36 cellular contexts compared by ENCODE assay signal in the genomic region with DNA sequence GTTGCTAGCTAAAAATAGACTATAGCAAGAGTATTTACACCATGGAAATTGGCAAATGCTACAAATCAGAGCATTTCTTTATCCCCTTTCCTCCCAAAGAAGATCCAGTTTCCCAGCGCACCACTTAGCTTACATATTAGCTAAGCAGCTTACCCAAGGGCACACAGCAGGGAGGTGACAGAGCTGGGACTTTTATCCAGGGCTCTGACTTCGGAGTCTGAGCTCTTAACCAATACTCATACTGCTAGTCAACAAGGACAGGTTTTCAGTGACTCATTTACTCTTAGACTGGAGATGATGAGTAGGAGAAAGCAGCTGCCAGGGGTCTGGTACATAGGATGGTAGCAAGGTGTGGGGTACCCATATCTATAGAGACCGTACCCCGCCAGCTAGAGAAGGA.
"Had no signal": no experiment of that assay in that cellular context is flagged by ENCODE, and none has a peak within 500 bp of the region (broad histone marks: within the 10 kb centered on the region; RNA-seq: fewer than 3 reads in every experiment).

No MANE protein-coding gene starts in this region.

- H3K4me1 Mint-ChIP-seq: activated CD4-positive, alpha-beta T cell treated with anti-CD3 and anti-CD28 coated beads for 36 hours; activated CD4-positive, alpha-beta T cell treated with anti-CD3 and anti-CD28 coated beads, Interleukin-2, amount 10 ng/mL, durations not matched to agents 7 days and 5 days; activated naive CD8-positive, alpha-beta T cell treated with anti-CD3 and anti-CD28 coated beads for 36 hours; activated T-helper 17 cell treated with anti-CD3 and anti-CD28 coated beads, Interleukin-2, amount 50 U/mL, for 72 hours had no signal

- H3K36me3 ChIP-seq: adrenal gland, brain microvascular endothelial cell, breast epithelium had no signal

- H3K27ac ChIP-seq: adrenal gland, body of pancreas, brain microvascular endothelial cell, breast epithelium, VCaP had no signal

- H3K36me3 Mint-ChIP-seq: activated CD4-positive, alpha-beta memory T cell treated with anti-CD3 and anti-CD28 coated beads for 36 hours; activated naive CD4-positive, alpha-beta T cell treated with anti-CD3 and anti-CD28 coated beads, Interleukin-2, amount 50 U/mL, for 72 hours; activated naive CD8-positive, alpha-beta T cell treated with anti-CD3 and anti-CD28 coated beads for 36 hours had no signal

- H3K9me3 Mint-ChIP-seq: activated CD4-positive, alpha-beta memory T cell treated with anti-CD3 and anti-CD28 coated beads for 36 hours; activated CD4-positive, alpha-beta T cell treated with anti-CD3 and anti-CD28 coated beads, Interleukin-2, amount 10 ng/mL, durations not matched to agents 7 days and 5 days; activated CD8-positive, alpha-beta T cell treated with anti-CD3 and anti-CD28 coated beads for 36 hours; activated naive CD4-positive, alpha-beta T cell treated with anti-CD3 and anti-CD28 coated beads for 36 hours; activated naive CD4-positive, alpha-beta T cell treated with anti-CD3 and anti-CD28 coated beads, Interleukin-2, amount 50 U/mL, for 72 hours; activated naive CD8-positive, alpha-beta T cell treated with anti-CD3 and anti-CD28 coated beads for 36 hours; activated T-cell treated with anti-CD3 and anti-CD28 coated beads, Interleukin-2, amount 50 U/mL, for 4 hours; activated T-helper 1 cell treated with anti-CD3 and anti-CD28 coated beads, Interleukin-12 subunit alpha, Interleukin-12 subunit beta, Interleukin-2, Interleukin-4 antibody, amounts not matched to agents 30 ng/mL and 10 ng/mL and 1 ng/mL, durations not matched to agents 14 hours and 24 hours and 36 hours; activated T-helper 17 cell treated with anti-CD3 and anti-CD28 coated beads, Interleukin-2, amount 50 U/mL, for 72 hours; T-helper 1 cell treated with Interleukin-12 subunit alpha and Interleukin-12 subunit beta and Interleukin-4 antibody, amounts not matched to agents 30 μg/mL and 1 μg/mL, for 36 hours; T-helper 2 cell treated with Interferon-gamma antibody and Interleukin-4, amounts not matched to agents 5 μg/mL and 100 μg/mL, for 36 hours had no signal

- H3K27ac Mint-ChIP-seq: activated CD4-positive, alpha-beta memory T cell treated with anti-CD3 and anti-CD28 coated beads for 36 hours; activated CD4-positive, alpha-beta T cell treated with anti-CD3 and anti-CD28 coated beads for 36 hours; activated CD4-positive, alpha-beta T cell treated with anti-CD3 and anti-CD28 coated beads, Interleukin-2, amount 10 ng/mL, durations not matched to agents 7 days and 5 days; activated CD8-positive, alpha-beta T cell treated with anti-CD3 and anti-CD28 coated beads for 36 hours; activated naive CD4-positive, alpha-beta T cell treated with anti-CD3 and anti-CD28 coated beads for 36 hours; activated naive CD4-positive, alpha-beta T cell treated with anti-CD3 and anti-CD28 coated beads, Interleukin-2, amount 50 U/mL, for 72 hours; activated naive CD8-positive, alpha-beta T cell treated with anti-CD3 and anti-CD28 coated beads for 36 hours; activated T-cell treated with anti-CD3 and anti-CD28 coated beads, Interleukin-2, amount 50 U/mL, for 72 hours; activated T-helper 1 cell treated with anti-CD3 and anti-CD28 coated beads, Interleukin-12 subunit alpha, Interleukin-12 subunit beta, Interleukin-2, Interleukin-4 antibody, amounts not matched to agents 30 ng/mL and 10 ng/mL and 1 ng/mL, durations not matched to agents 14 hours and 24 hours and 36 hours; activated T-helper 17 cell treated with anti-CD3 and anti-CD28 coated beads, Interleukin-2, amount 50 U/mL, for 72 hours; T-helper 1 cell treated with Interleukin-12 subunit alpha and Interleukin-12 subunit beta and Interleukin-4 antibody, amounts not matched to agents 30 μg/mL and 1 μg/mL, for 36 hours; T-helper 2 cell treated with Interferon-gamma antibody and Interleukin-4, amounts not matched to agents 5 μg/mL and 100 μg/mL, for 36 hours; WTC11 had no signal

- H3K4me3 ChIP-seq: adrenal gland, body of pancreas, breast epithelium had no signal

- H3K9me3 ChIP-seq: adrenal gland, body of pancreas, breast epithelium had no signal

- DNase-seq: activated CD4-positive, alpha-beta memory T cell treated with anti-CD3 and anti-CD28 coated beads for 36 hours; activated CD4-positive, alpha-beta T cell treated with anti-CD3 and anti-CD28 coated beads for 1 hour; activated CD4-positive, alpha-beta T cell treated with anti-CD3 and anti-CD28 coated beads for 36 hours; activated CD4-positive, alpha-beta T cell treated with anti-CD3 and anti-CD28 coated beads for 48 hours; activated CD4-positive, alpha-beta T cell treated with anti-CD3 and anti-CD28 coated beads, Interleukin-2, amount 10 ng/mL, durations not matched to agents 7 days and 5 days; activated CD4-positive, CD25-positive, alpha-beta regulatory T cell; activated CD8-positive, alpha-beta memory T cell treated with anti-CD3 and anti-CD28 coated beads, Interleukin-2, amount 50 U/mL, for 4 hours; activated CD8-positive, alpha-beta T cell treated with anti-CD3 and anti-CD28 coated beads for 36 hours; activated effector memory CD4-positive, alpha-beta T cell treated with anti-CD3 and anti-CD28 coated beads, Interleukin-2, amount 50 U/mL, for 16 hours; activated gamma-delta T cell treated with Interleukin-2 at 50 U/mL for 16 hours; activated naive CD4-positive, alpha-beta T cell; activated naive CD4-positive, alpha-beta T cell treated with anti-CD3 and anti-CD28 coated beads for 36 hours; activated naive CD4-positive, alpha-beta T cell treated with anti-CD3 and anti-CD28 coated beads, Interleukin-2, amount 50 U/mL, for 16 hours; activated naive CD8-positive, alpha-beta T cell treated with anti-CD3 and anti-CD28 coated beads for 36 hours; activated T-cell treated with anti-CD3 and anti-CD28 coated beads for 4 hours; activated T-cell treated with anti-CD3 and anti-CD28 coated beads, Interleukin-2, amount 50 U/mL, for 1 hour; activated T-cell treated with anti-CD3 and anti-CD28 coated beads, Interleukin-2, amount 50 U/mL, for 4 hours; activated T-cell treated with anti-CD3 and anti-CD28 coated beads, Interleukin-2, amount 50 U/mL, for 72 hours; adrenal gland; amniotic stem cell; aorta; body of pancreas; brain microvascular endothelial cell; central memory CD4-positive, alpha-beta T cell; T-helper 1 cell; T-helper 2 cell; T-helper 9 cell had no signal

- ATAC-seq: activated CD4-positive, alpha-beta T cell treated with anti-CD3 and anti-CD28 coated beads for 36 hours; activated CD4-positive, CD25-positive, alpha-beta regulatory T cell treated with anti-CD3 and anti-CD28 coated beads, Interleukin-2, amount 50 U/mL, for 24 hours; activated CD8-positive, alpha-beta T cell treated with anti-CD3 and anti-CD28 coated beads for 36 hours; activated naive CD4-positive, alpha-beta T cell treated with anti-CD3 and anti-CD28 coated beads, Interleukin-2, amount 50 U/mL, for 72 hours; activated T-cell treated with anti-CD3 and anti-CD28 coated beads, Interleukin-2, amount 50 U/mL, for 4 hours; activated T-cell treated with anti-CD3 and anti-CD28 coated beads, Interleukin-2, amount 50 U/mL, for 72 hours; activated T-helper 17 cell treated with anti-CD3 and anti-CD28 coated beads, Interleukin-2, amount 50 U/mL, for 72 hours; body of pancreas; WTC11 had no signal

- H3K4me3 Mint-ChIP-seq: activated CD4-positive, alpha-beta memory T cell treated with anti-CD3 and anti-CD28 coated beads for 36 hours; activated CD4-positive, alpha-beta T cell treated with anti-CD3 and anti-CD28 coated beads for 36 hours; activated CD4-positive, alpha-beta T cell treated with anti-CD3 and anti-CD28 coated beads, Interleukin-2, amount 10 ng/mL, durations not matched to agents 7 days and 5 days; activated CD8-positive, alpha-beta T cell treated with anti-CD3 and anti-CD28 coated beads for 36 hours; activated naive CD4-positive, alpha-beta T cell treated with anti-CD3 and anti-CD28 coated beads for 36 hours; activated naive CD8-positive, alpha-beta T cell treated with anti-CD3 and anti-CD28 coated beads for 36 hours; activated T-cell treated with anti-CD3 and anti-CD28 coated beads, Interleukin-2, amount 50 U/mL, for 4 hours; activated T-cell treated with anti-CD3 and anti-CD28 coated beads, Interleukin-2, amount 50 U/mL, for 72 hours; activated T-helper 1 cell treated with anti-CD3 and anti-CD28 coated beads, Interleukin-12 subunit alpha, Interleukin-12 subunit beta, Interleukin-2, Interleukin-4 antibody, amounts not matched to agents 30 ng/mL and 10 ng/mL and 1 ng/mL, durations not matched to agents 14 hours and 24 hours and 36 hours; activated T-helper 17 cell treated with anti-CD3 and anti-CD28 coated beads, Interleukin-2, amount 50 U/mL, for 72 hours; T-helper 1 cell treated with Interleukin-12 subunit alpha and Interleukin-12 subunit beta and Interleukin-4 antibody, amounts not matched to agents 30 μg/mL and 1 μg/mL, for 36 hours; T-helper 2 cell treated with Interferon-gamma antibody and Interleukin-4, amounts not matched to agents 5 μg/mL and 100 μg/mL, for 36 hours; WTC11 had no signal

- H3K27me3 ChIP-seq: adrenal gland, body of pancreas, brain microvascular endothelial cell, breast epithelium had no signal

- H3K4me1 ChIP-seq: adrenal gland, body of pancreas, breast epithelium had no signal
